Comparison of ENCODE assay signal across 8 cellular contexts in the genomic region with DNA sequence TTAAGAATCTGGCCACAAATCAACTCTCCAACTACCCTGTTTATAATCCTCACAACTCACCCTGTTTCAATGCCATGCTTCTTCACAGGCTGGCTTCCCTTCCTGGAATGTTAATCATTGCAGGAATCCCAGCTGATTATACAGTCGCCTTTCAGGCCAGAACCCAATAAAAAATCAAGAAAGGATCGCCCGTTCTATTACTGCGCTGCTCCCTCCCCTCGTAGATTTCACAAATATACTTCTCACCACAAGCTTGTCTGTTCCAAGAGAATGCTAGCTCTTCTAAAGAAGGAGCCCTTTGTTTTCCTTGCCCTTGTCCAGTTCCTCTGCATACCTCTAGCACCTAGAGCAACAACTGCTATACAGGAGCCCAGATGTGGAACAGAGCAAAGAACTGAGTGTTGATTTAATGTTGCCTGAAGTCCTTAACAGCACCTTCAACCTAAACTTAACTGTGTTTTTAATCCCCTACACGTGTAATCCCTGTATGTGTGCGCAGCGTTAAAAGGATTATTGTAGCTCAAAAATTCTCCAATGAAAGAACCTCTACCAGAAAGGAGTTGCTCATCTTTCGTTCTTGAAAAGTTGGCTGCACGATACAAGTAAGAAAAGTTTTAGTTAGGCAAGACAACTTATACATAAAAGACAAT. TPM values are rescaled to one million over a fixed set of nuclear protein-coding genes. Genes with fewer than 3 reads are reported as not detected.
DNase-seq lines count a peak whose midpoint lies in the region; ATAC-seq, FAIRE-seq and TF ChIP-seq lines count a peak whose summit lies in the region.

No MANE protein-coding gene starts in this region.

- H3K56ac ChIP-seq in IMR-90 (ENCODE audit: extremely low read depth, insufficient read depth, low read length): peak overlapping the region; percentile 86

- DNase-seq in DMS53 treated with DMSO at 0.1 percent for 48 hours (lab: John Stamatoyannopoulos, UW; ENCODE audit: unreplicated experiment) (peak; percentile 5), IMR-90 (peak; percentile 54), mammary epithelial cell (peak; percentile 75), frontal cortex (ENCODE audit: low spot score in 2 of 2) (no peak)

- H3K9me1 ChIP-seq in IMR-90 (ENCODE audit: insufficient read depth, low read length): peaks cover 3% of the 10 kb centered on the region; the same call in 1 of the 2 replicates

- H2BK20ac ChIP-seq in IMR-90 (ENCODE audit: low read depth, low read length): peak overlapping the region; percentile 40; the same call in 1 of the 2 replicates

- H3K4me3 ChIP-seq in IMR-90 (ENCODE audit: insufficient read depth, low read depth, low read length) (peak overlapping the region; percentile 65), mammary epithelial cell (replicated peaks in 1 of 3; ENCODE audit: insufficient read depth in 1 of 3, low read depth in 2 of 3, low read length in 3 of 3) (peak overlapping the region; percentile 78 to 91 (median 84)), liver (ENCODE audit: low read depth in 1 of 3, low read length in 3 of 3) (peak overlapping the region; percentile 74 to 99 (median 82))

- H4K20me1 ChIP-seq in IMR-90 (ENCODE audit: insufficient read depth, low read length) (peaks cover 16% of the 10 kb centered on the region; the same call in 1 of the 2 replicates), mammary epithelial cell (ENCODE audit: insufficient read depth, low read length) (no peaks in the 10 kb centered on the region)

- H3K4me1 Mint-ChIP-seq in activated T-helper 17 cell treated with anti-CD3 and anti-CD28 coated beads, Interleukin-2, amount 50 U/mL, for 72 hours: peaks cover 11% of the 10 kb centered on the region

- TF ChIP-seq POLR2A in IMR-90 (IDR thresholded peaks at IDR 0.05; ENCODE audit: low read depth, low read length): no peak

- POLR2A ChIA-PET in IMR-90 (lab: Charles Lee; ENCODE audit: unreplicated experiment): no interaction called here

- intact Hi-C loops in IMR-90 (cut with micrococcal nuclease) (loop anchor here (1.0 to 2.0 kb wide), 3 partner anchors 42 to 122 kb away; no protein-coding TSS in a partner anchor), mammary epithelial cell (cut with micrococcal nuclease) (loop anchor here (1.0 to 5.0 kb wide), 3 partner anchors 60 to 122 kb away; no protein-coding TSS in a partner anchor)

- WGBS in IMR-90 (ENCODE audit: extremely low coverage in 2 of 2, insufficient read length in 1 of 2), 2 experiments: no CpG with 5 or more reads among the region's 10 CpGs
- WGBS in mammary epithelial cell (ENCODE audit: low coverage, missing lambda C conversion rate): 0% methylated on average over 10 of the region's 10 CpGs
- WGBS in liver: 16% methylated on average over 10 of the region's 10 CpGs

- H3K4me1 ChIP-seq in IMR-90 (ENCODE audit: control insufficient read depth, insufficient read depth, low read length) (peaks cover 8% of the 10 kb centered on the region), mammary epithelial cell (ENCODE audit: insufficient read depth, low read length) (peaks cover 38% of the 10 kb centered on the region), liver (ENCODE audit: control insufficient read depth in 4 of 4, insufficient read depth in 4 of 4, low read length in 3 of 4) (peaks cover 8 to 36% (median 16%) of the 10 kb centered on the region in 4 donors)

- peak overlapping the region; percentile 94 for H3K14ac ChIP-seq in IMR-90 (replicated peaks; ENCODE audit: low read depth, low read length)

- H3K9ac ChIP-seq in IMR-90 (ENCODE audit: low read depth, low read length): peak overlapping the region; percentile 94
- peak overlapping the region; percentile 97 for H3K9ac ChIP-seq in mammary epithelial cell (ENCODE audit: insufficient read depth, low read length)
- peak overlapping the region; percentile 87 to 96 for H3K9ac ChIP-seq in liver (ENCODE audit: low read depth in 1 of 2, low read length in 2 of 2)

- dilution Hi-C loops in IMR-90 (cut with HindIII; ENCODE audit: low sequenced_read_pairs, unreplicated experiment) (no loop called here), mammary epithelial cell (cut with HindIII; ENCODE audit: low sequenced_read_pairs) (no loop called here)

- in situ Hi-C loops in IMR-90 (cut with MboI; ENCODE audit: low sequenced_read_pairs): no loop called here
- in situ Hi-C loops in mammary epithelial cell (cut with MboI; ENCODE audit: low sequenced_read_pairs in 2 of 2): no loop called here

- H3K4ac ChIP-seq in IMR-90 (ENCODE audit: low read depth, low read length): peak overlapping the region; percentile 95

- TF ChIP-seq RAD21 in IMR-90 (IDR thresholded peaks at IDR 0.05; ENCODE audit: low read length) (no peak), liver (IDR thresholded peaks at IDR 0.05) (no peak)

- peak overlapping the region; percentile 84 for H2BK5ac ChIP-seq in IMR-90 (ENCODE audit: low read depth, low read length, poor library complexity, severe bottlenecking)

- CTCF ChIA-PET in IMR-90 (lab: Yijun Ruan, JAX): interaction anchor here (0.5 kb wide), 1 partner anchor 15 kb away, joined by 3 read pairs; no protein-coding TSS in a partner anchor
- CTCF ChIA-PET in mammary epithelial cell (lab: Charles Lee; ENCODE audit: low non-redundant PET): interaction anchor here (0.7 kb wide), 1 partner anchor 375 kb away, joined by 4 read pairs; no protein-coding TSS in a partner anchor

- H3K27me3 Mint-ChIP-seq in activated T-helper 17 cell treated with anti-CD3 and anti-CD28 coated beads, Interleukin-2, amount 50 U/mL, for 72 hours: no peaks in the 10 kb centered on the region

- peak overlapping the region; percentile 61; the same call in 1 of the 2 replicates for H4K5ac ChIP-seq in IMR-90 (ENCODE audit: low read depth, low read length)

- H3K4me2 ChIP-seq in IMR-90 (ENCODE audit: low read depth, low read length) (peak overlapping the region; percentile 88), mammary epithelial cell (ENCODE audit: insufficient read depth, low read depth, low read length) (peak overlapping the region; percentile 85)

- H3K79me2 ChIP-seq in mammary epithelial cell (ENCODE audit: insufficient read depth, low read length): peaks cover 86% of the 10 kb centered on the region

- BruUV-seq in IMR-90 (replicated peaks; lab: Mats Ljungman, UMichigan) (no TSS peak), mammary epithelial cell (replicated peaks; lab: Mats Ljungman, UMichigan) (no TSS peak)

- H3K36me3 ChIP-seq in IMR-90 (ENCODE audit: control insufficient read depth, insufficient read depth, low read length): no peaks in the 10 kb centered on the region
- no peaks in the 10 kb centered on the region for H3K36me3 ChIP-seq in mammary epithelial cell (ENCODE audit: insufficient read depth, low read length)
- peaks cover 0 to 2% (median 0%) of the 10 kb centered on the region in 4 donors for H3K36me3 ChIP-seq in liver (ENCODE audit: control insufficient read depth in 4 of 4, insufficient read depth in 3 of 4, low read depth in 1 of 4, low read length in 3 of 4)

- 0 out of 3 replicates have a peak overlapping the region, but pooled peaks have one; percentile 50 for H2BK15ac ChIP-seq in IMR-90 (ENCODE audit: low read depth, low read length)

- H2AFZ ChIP-seq in IMR-90 (replicated peaks; ENCODE audit: low read length, poor library complexity) (peak overlapping the region; percentile 60), mammary epithelial cell (ENCODE audit: low read depth, low read length) (peak overlapping the region; percentile 91)

- peak; percentile 45 for ATAC-seq in IMR-90 (ENCODE audit: low read depth)
- no peak for ATAC-seq in GM18907 (IDR thresholded peaks at IDR 0.05; ENCODE audit: unreplicated experiment)
- ATAC-seq in HG03095 (IDR thresholded peaks at IDR 0.05; ENCODE audit: unreplicated experiment): no peak
- no peak for ATAC-seq in activated T-helper 17 cell treated with anti-CD3 and anti-CD28 coated beads, Interleukin-2, amount 50 U/mL, for 72 hours (replicated peaks)

- 0 out of 2 replicates have a peak overlapping the region, but pooled peaks have one; percentile 45 for H2AK5ac ChIP-seq in IMR-90 (ENCODE audit: low read depth, low read length)

- peaks cover 14 to 50% of the 10 kb centered on the region in 2 experiments for H3K79me1 ChIP-seq in IMR-90 (ENCODE audit: low read depth in 1 of 2, low read length in 2 of 2)

- H4K91ac ChIP-seq in IMR-90 (ENCODE audit: insufficient read depth, low read depth, low read length): peak overlapping the region; percentile 57

- H4K8ac ChIP-seq in IMR-90 (ENCODE audit: low read depth in 2 of 2, low read length in 2 of 2): peak overlapping the region; percentile 47 to 94

- FAIRE-seq in frontal cortex (lab: Jason Lieb, UNC): no peak

- H3K27me3 ChIP-seq in IMR-90 (ENCODE audit: control insufficient read depth, insufficient read depth, low read length) (no peaks in the 10 kb centered on the region), mammary epithelial cell (ENCODE audit: insufficient read depth, low read length) (no peaks in the 10 kb centered on the region), liver (ENCODE audit: control insufficient read depth in 4 of 4, insufficient read depth in 4 of 4, low read length in 3 of 4) (no peaks in the 10 kb centered on the region)

- H3K27ac ChIP-seq in IMR-90 (ENCODE audit: insufficient read depth, low read length) (peak overlapping the region; percentile 91), mammary epithelial cell (ENCODE audit: insufficient read depth, low read depth, low read length) (peak overlapping the region; percentile 93), liver (ENCODE audit: low read depth in 1 of 2, low read length in 2 of 2) (peak overlapping the region; percentile 89 to 90)

- peak overlapping the region; percentile 77 for H3K23ac ChIP-seq in IMR-90 (ENCODE audit: low read depth, low read length)

- no peak for TF ChIP-seq CTCF in IMR-90 (conservative IDR thresholded peaks at IDR 0.05; ENCODE audit: low read depth, low read length)
- TF ChIP-seq CTCF in mammary epithelial cell (conservative IDR thresholded peaks at IDR 0.05 in 1 of 2, IDR thresholded peaks at IDR 0.05 in 1 of 2; ENCODE audit: extremely low read depth in 1 of 2, insufficient read depth in 1 of 2, low read depth in 1 of 2, low read length in 2 of 2): no peak
- no peak for TF ChIP-seq CTCF in liver (IDR thresholded peaks at IDR 0.05; ENCODE audit: low read depth, low read length, missing input control)

- no peaks in the 10 kb centered on the region for H3K9me3 Mint-ChIP-seq in activated T-helper 17 cell treated with anti-CD3 and anti-CD28 coated beads, Interleukin-2, amount 50 U/mL, for 72 hours

- H3K18ac ChIP-seq in IMR-90 (ENCODE audit: low read depth, low read length): peak overlapping the region; percentile 10; the same call in 1 of the 2 replicates

- no peak overlapping the region for H3K4me3 Mint-ChIP-seq in activated T-helper 17 cell treated with anti-CD3 and anti-CD28 coated beads, Interleukin-2, amount 50 U/mL, for 72 hours

- no peak overlapping the region for H3K27ac Mint-ChIP-seq in activated T-helper 17 cell treated with anti-CD3 and anti-CD28 coated beads, Interleukin-2, amount 50 U/mL, for 72 hours

- peak overlapping the region; percentile 47 for H2AK9ac ChIP-seq in IMR-90 (replicated peaks; ENCODE audit: low read depth, low read length, poor library complexity)

- peak overlapping the region; percentile 78 for H2BK120ac ChIP-seq in IMR-90 (ENCODE audit: low read depth, low read length)

- H3K36me3 Mint-ChIP-seq in activated T-helper 17 cell treated with anti-CD3 and anti-CD28 coated beads, Interleukin-2, amount 50 U/mL, for 72 hours (ENCODE audit: low read depth): peaks cover 8% of the 10 kb centered on the region

- no peaks in the 10 kb centered on the region for H3K9me3 ChIP-seq in IMR-90 (ENCODE audit: control insufficient read depth, insufficient read depth, low read length)
- H3K9me3 ChIP-seq in mammary epithelial cell (replicated peaks; ENCODE audit: insufficient read depth, low read length): no peaks in the 10 kb centered on the region
- H3K9me3 ChIP-seq in liver (ENCODE audit: control insufficient read depth in 4 of 4, low read length in 3 of 4): no peaks in the 10 kb centered on the region

RNA-seq across cellular contexts. Expression of a gene that starts 1.0 kb away (rescaled TPM):
- total RNA-seq in IMR-90 (2012; rRNA removed) (40.3 and 114 TPM in 2 replicates), mammary epithelial cell (10 to 100 TPM; 54.2 to 54.9 TPM), liver (10 to 100 TPM; 28.8 to 66.2 TPM), frontal cortex (49.7 TPM)
- polyA plus RNA-seq in IMR-90 (2012; rRNA removed) (23.1 and 33.1 TPM in 2 replicates), mammary epithelial cell (43.5 TPM), liver (10 to 100 TPM; 50.4 to 51.3 TPM)
- 3.9 and 8.1 TPM in 2 replicates for polyA plus RNA-seq in IMR-90 (2012; cell fraction: cytosol; rRNA removed)
- 10.2 and 12.7 TPM in 2 replicates for polyA plus RNA-seq in IMR-90 (2012; cell fraction: nucleus; rRNA removed; ENCODE audit: low replicate concordance)
- polyA minus RNA-seq in mammary epithelial cell: 36.8 TPM
- 10 to 100 TPM; 34.9 to 67.7 TPM for total RNA-seq in activated T-helper 17 cell treated with anti-CD3 and anti-CD28 coated beads, Interleukin-2, amount 50 U/mL, for 72 hours

Comparison
In these comparisons a context has a peak if more than half of its experiments do, and no peak if none do; other contexts are left out.
1. DNase-seq: peak in DMS53 treated with DMSO at 0.1 percent for 48 hours (single experiment), IMR-90 (single experiment) and mammary epithelial cell (single experiment); none in frontal cortex (0 of 2).
2. Peak in every context shown above with its lines, with median percentiles within 50 percentile points of each other: H3K27ac ChIP-seq, H3K4me3 ChIP-seq and H3K9ac ChIP-seq.